ENCODE assay signal across 8 cellular contexts in the genomic region with DNA sequence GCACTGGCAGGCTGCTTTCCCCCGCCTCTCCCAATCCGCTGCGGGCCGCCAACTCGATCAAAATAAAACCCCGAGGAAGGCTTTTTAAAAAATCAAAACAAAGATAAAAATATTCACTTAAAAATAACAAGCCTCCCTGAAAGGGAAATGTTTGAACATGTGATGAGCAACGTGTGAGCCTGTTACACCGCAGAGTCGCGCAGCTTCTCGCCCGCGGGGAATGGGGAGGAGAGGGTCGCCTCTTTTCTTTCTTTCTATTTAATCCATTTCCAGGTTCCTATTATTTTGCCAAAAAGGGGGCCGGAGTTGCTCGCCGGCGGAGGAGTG.
DNase-seq lines count a peak whose midpoint lies in the region; TF ChIP-seq lines count a peak whose summit lies in the region.

No MANE protein-coding gene starts in this region.

- H4K20me1 ChIP-seq in mammary epithelial cell (ENCODE audit: insufficient read depth, low read length) = no peaks in the 10 kb centered on the region

- H3K4me2 ChIP-seq in mammary epithelial cell (ENCODE audit: insufficient read depth, low read depth, low read length) = peak overlapping the region; percentile 74
- no peak overlapping the region for H3K4me2 ChIP-seq in mesendoderm (ENCODE audit: low read length)

- no TSS peak for BruUV-seq in mammary epithelial cell (replicated peaks; lab: Mats Ljungman, UMichigan)

- peak overlapping the region; percentile 14 for H2BK15ac ChIP-seq in mesendoderm (replicated peaks; ENCODE audit: low read depth)

- peaks cover 81% of the 10 kb centered on the region for H3K27me3 Mint-ChIP-seq in activated T-cell treated with anti-CD3 and anti-CD28 coated beads, Interleukin-2, amount 50 U/mL, for 24 hours

- H3K27ac Mint-ChIP-seq in activated T-cell treated with anti-CD3 and anti-CD28 coated beads, Interleukin-2, amount 50 U/mL, for 24 hours = no peak overlapping the region

- no peak overlapping the region for H2AK5ac ChIP-seq in mesendoderm (ENCODE audit: low read length)

- H3K4me3 ChIP-seq in mammary epithelial cell (replicated peaks in 1 of 3; ENCODE audit: insufficient read depth in 1 of 3, low read depth in 2 of 3, low read length in 3 of 3) (peak overlapping the region; percentile 37 to 43 (median 38)), mesendoderm (ENCODE audit: low read length) (peak overlapping the region; percentile 25), tibial nerve (peak overlapping the region; percentile 33 to 55 (median 45))

- H3K79me2 ChIP-seq in mammary epithelial cell (ENCODE audit: insufficient read depth, low read length) (no peaks in the 10 kb centered on the region), mesendoderm (ENCODE audit: control insufficient read depth, insufficient read depth, low read length) (no peaks in the 10 kb centered on the region)

- 34% methylated on average over 10 of the region's 18 CpGs for WGBS in mammary epithelial cell (ENCODE audit: low coverage, missing lambda C conversion rate)
- WGBS in mesendoderm (ENCODE audit: extremely low coverage, insufficient coverage, low lambda C conversion rate) = no CpG with 5 or more reads among the region's 18 CpGs
- 0 to 31% methylated on average over 18 of the region's 18 CpGs for WGBS in tibial nerve, 2 donors

- peaks cover 4% of the 10 kb centered on the region for H3K4me1 Mint-ChIP-seq in activated T-cell treated with anti-CD3 and anti-CD28 coated beads, Interleukin-2, amount 50 U/mL, for 24 hours (ENCODE audit: low read depth)

- no peak for DNase-seq in activated T-cell treated with anti-CD3 and anti-CD28 coated beads, Interleukin-2, amount 50 U/mL, for 24 hours
- no peak for DNase-seq in activated T-cell treated with anti-CD3 and anti-CD28 coated beads, Interleukin-2, amount 50 U/mL, for 48 hours
- DNase-seq in mammary epithelial cell (no peak), mesendoderm (no peak), tibial nerve (ENCODE audit: low spot score in 2 of 2) (no peak), activated gamma-delta T cell (lab: John Stamatoyannopoulos, UW) (no peak), GM13976 (ENCODE audit: low spot score) (no peak)
- DNase-seq in stimulated activated naive CD4-positive, alpha-beta T cell (lab: John Stamatoyannopoulos, UW) = no peak

- H3K27me3 ChIP-seq in mammary epithelial cell (ENCODE audit: insufficient read depth, low read length) = peaks cover 2% of the 10 kb centered on the region
- H3K27me3 ChIP-seq in mesendoderm (ENCODE audit: insufficient read depth, low read length, poor library complexity) = no peaks in the 10 kb centered on the region
- peaks cover 0 to 14% of the 10 kb centered on the region in 2 donors for H3K27me3 ChIP-seq in tibial nerve

- H3K36me3 Mint-ChIP-seq in activated T-cell treated with anti-CD3 and anti-CD28 coated beads, Interleukin-2, amount 50 U/mL, for 24 hours (ENCODE audit: low read depth) = no peaks in the 10 kb centered on the region

- H3K4me1 ChIP-seq in mammary epithelial cell (ENCODE audit: insufficient read depth, low read length) (no peaks in the 10 kb centered on the region), mesendoderm (ENCODE audit: control insufficient read depth, low read depth, low read length) (no peaks in the 10 kb centered on the region), tibial nerve (peaks cover 0 to 9% (median 0%) of the 10 kb centered on the region in 4 donors)

- H3K27ac ChIP-seq in mammary epithelial cell (ENCODE audit: insufficient read depth, low read depth, low read length) = no peak overlapping the region
- H3K27ac ChIP-seq in mesendoderm (ENCODE audit: low read depth, low read length) = no peak overlapping the region
- peak overlapping the region; percentile 33 to 83 (median 56) for H3K27ac ChIP-seq in tibial nerve

- no peak overlapping the region for H4K8ac ChIP-seq in mesendoderm (ENCODE audit: low read depth, low read length)

- TF ChIP-seq EP300 in tibial nerve (IDR thresholded peaks at IDR 0.05) = no peak

- no peak for TF ChIP-seq CTCF in mammary epithelial cell (conservative IDR thresholded peaks at IDR 0.05 in 1 of 2, IDR thresholded peaks at IDR 0.05 in 1 of 2; ENCODE audit: extremely low read depth in 1 of 2, insufficient read depth in 1 of 2, low read depth in 1 of 2, low read length in 2 of 2)
- TF ChIP-seq CTCF in tibial nerve (IDR thresholded peaks at IDR 0.05) = no peak
- TF ChIP-seq CTCF in GM13976 (IDR thresholded peaks at IDR 0.05; ENCODE audit: borderline replicate concordance, control extremely low read depth, extremely low read depth, insufficient read depth, missing control alignments) = no peak

- intact Hi-C loops in mammary epithelial cell (cut with micrococcal nuclease) = loop anchor here (10.0 kb wide), 1 partner anchor 350 kb away; no protein-coding TSS in a partner anchor

- H3K9me3 ChIP-seq in mammary epithelial cell (replicated peaks; ENCODE audit: insufficient read depth, low read length) (peaks cover 5% of the 10 kb centered on the region), tibial nerve (no peaks in the 10 kb centered on the region)

- no peak overlapping the region for H2BK120ac ChIP-seq in mesendoderm (ENCODE audit: low read depth, low read length)

- in situ Hi-C loops in mammary epithelial cell (cut with MboI; ENCODE audit: low sequenced_read_pairs in 2 of 2) = no loop called here
- in situ Hi-C loops in GM13976 (cut with MboI; ENCODE audit: low sequenced_read_pairs, unreplicated experiment) = no loop called here

- no peaks in the 10 kb centered on the region for H3K79me1 ChIP-seq in mesendoderm (ENCODE audit: low read length)

- H3K9ac ChIP-seq in mammary epithelial cell (ENCODE audit: insufficient read depth, low read length) (no peak overlapping the region), mesendoderm (ENCODE audit: low read length) (peak overlapping the region; percentile 71)

- H3K18ac ChIP-seq in mesendoderm (ENCODE audit: low read length) = peak overlapping the region; percentile 87

- H2BK5ac ChIP-seq in mesendoderm (ENCODE audit: low read length) = no peak overlapping the region

- CTCF ChIA-PET in mammary epithelial cell (lab: Charles Lee; ENCODE audit: low non-redundant PET) = no interaction called here

- no peaks in the 10 kb centered on the region for H3K9me3 Mint-ChIP-seq in activated T-cell treated with anti-CD3 and anti-CD28 coated beads, Interleukin-2, amount 50 U/mL, for 24 hours

- H3K4ac ChIP-seq in mesendoderm (ENCODE audit: low read depth, low read length) = peak overlapping the region; percentile 73

- H3K23ac ChIP-seq in mesendoderm (ENCODE audit: low read length) = no peak overlapping the region

- H3K36me3 ChIP-seq in mammary epithelial cell (ENCODE audit: insufficient read depth, low read length) (no peaks in the 10 kb centered on the region), mesendoderm (ENCODE audit: control insufficient read depth, insufficient read depth, low read length) (no peaks in the 10 kb centered on the region), tibial nerve (no peaks in the 10 kb centered on the region)

- H3K4me3 Mint-ChIP-seq in activated T-cell treated with anti-CD3 and anti-CD28 coated beads, Interleukin-2, amount 50 U/mL, for 24 hours = peak overlapping the region; percentile 46

- peak overlapping the region; percentile 81 for H3K56ac ChIP-seq in mesendoderm (ENCODE audit: low read length)

- H4K5ac ChIP-seq in mesendoderm (ENCODE audit: low read length) = no peak overlapping the region

- dilution Hi-C loops in mammary epithelial cell (cut with HindIII; ENCODE audit: low sequenced_read_pairs) = no loop called here

- peak overlapping the region; percentile 70 for H2AFZ ChIP-seq in mammary epithelial cell (ENCODE audit: low read depth, low read length)

- no peak for TF ChIP-seq POLR2A in tibial nerve (IDR thresholded peaks at IDR 0.05)

Comparison
In these comparisons a context has a peak if more than half of its experiments do, and no peak if none do; other contexts are left out.
1. H3K27ac ChIP-seq: peak in tibial nerve (4 of 4); none in mammary epithelial cell (single experiment) and mesendoderm (single experiment).
2. Peak in every context shown above with its lines, with median percentiles within 50 percentile points of each other: H3K4me3 ChIP-seq.